26 cellular contexts compared by ENCODE assay signal in genomic region chr11:134844838-134845237, GRCh38.
"Had no signal": no experiment of that assay in that cellular context is flagged by ENCODE, and none has a peak within 500 bp of the region (broad histone marks: within the 10 kb centered on the region; RNA-seq: fewer than 3 reads in every experiment).

No MANE protein-coding gene starts in this region.

- DNase-seq: colonic mucosa; cortex of kidney; effector CD8-positive, alpha-beta T cell; effector memory CD8-positive, alpha-beta T cell; endodermal cell; erythroblast; esophagus squamous epithelium; foreskin fibroblast; foreskin melanocyte; gastrocnemius medialis; glutamatergic neuron; heart right ventricle; hippocampal formation; left cardiac atrium; left lung; left ventricle myocardium superior; mammary epithelial cell; mesendoderm; mucosa of descending colon; naive B cell had no signal

- H3K4me3 ChIP-seq: colonic mucosa, esophagus squamous epithelium, gastrocnemius medialis, heart right ventricle, left lung, lung, mucosa of descending colon had no signal

- ATAC-seq: effector memory CD8-positive, alpha-beta T cell; esophagus mucosa; gastrocnemius medialis; heart right ventricle; left cardiac atrium; left lung; left ventricle myocardium superior; mucosa of descending colon had no signal

- H3K27ac Mint-ChIP-seq: dendritic cell treated with granulocyte-macrophage colony-stimulating factor and Interleukin-4, amounts not matched to agents 40 ng/mL and 50 ng/mL, for 4 days; effector memory CD8-positive, alpha-beta T cell; endodermal cell; memory B cell; mesothelial cell of epicardium; naive B cell had no signal

- H3K4me1 Mint-ChIP-seq: memory B cell, naive B cell had no signal

- H3K27me3 ChIP-seq: colonic mucosa had no signal

- H3K9me3 Mint-ChIP-seq: dendritic cell treated with granulocyte-macrophage colony-stimulating factor and Interleukin-4, amounts not matched to agents 40 ng/mL and 50 ng/mL, for 4 days; effector memory CD8-positive, alpha-beta T cell; endodermal cell; memory B cell; mesothelial cell of epicardium; naive B cell had no signal

- H3K36me3 ChIP-seq: colonic mucosa, esophagus squamous epithelium, gastrocnemius medialis, heart right ventricle, left lung had no signal

- H3K27ac ChIP-seq: colonic mucosa, epithelial cell of prostate, esophagus squamous epithelium, gastrocnemius medialis, heart right ventricle, left lung had no signal

- H3K27me3 Mint-ChIP-seq: dendritic cell treated with granulocyte-macrophage colony-stimulating factor and Interleukin-4, amounts not matched to agents 40 ng/mL and 50 ng/mL, for 4 days had no signal

- H3K9me3 ChIP-seq: colonic mucosa, esophagus squamous epithelium, gastrocnemius medialis, heart right ventricle, left lung, mucosa of descending colon had no signal

- H3K4me1 ChIP-seq: colonic mucosa, esophagus squamous epithelium, gastrocnemius medialis, heart right ventricle, left lung had no signal

- H3K36me3 Mint-ChIP-seq: memory B cell, mesothelial cell of epicardium, naive B cell had no signal

- H3K4me3 Mint-ChIP-seq: dendritic cell treated with granulocyte-macrophage colony-stimulating factor and Interleukin-4, amounts not matched to agents 40 ng/mL and 50 ng/mL, for 4 days; effector memory CD8-positive, alpha-beta T cell; endodermal cell; memory B cell; mesothelial cell of epicardium; naive B cell had no signal
